In the genomic region with DNA sequence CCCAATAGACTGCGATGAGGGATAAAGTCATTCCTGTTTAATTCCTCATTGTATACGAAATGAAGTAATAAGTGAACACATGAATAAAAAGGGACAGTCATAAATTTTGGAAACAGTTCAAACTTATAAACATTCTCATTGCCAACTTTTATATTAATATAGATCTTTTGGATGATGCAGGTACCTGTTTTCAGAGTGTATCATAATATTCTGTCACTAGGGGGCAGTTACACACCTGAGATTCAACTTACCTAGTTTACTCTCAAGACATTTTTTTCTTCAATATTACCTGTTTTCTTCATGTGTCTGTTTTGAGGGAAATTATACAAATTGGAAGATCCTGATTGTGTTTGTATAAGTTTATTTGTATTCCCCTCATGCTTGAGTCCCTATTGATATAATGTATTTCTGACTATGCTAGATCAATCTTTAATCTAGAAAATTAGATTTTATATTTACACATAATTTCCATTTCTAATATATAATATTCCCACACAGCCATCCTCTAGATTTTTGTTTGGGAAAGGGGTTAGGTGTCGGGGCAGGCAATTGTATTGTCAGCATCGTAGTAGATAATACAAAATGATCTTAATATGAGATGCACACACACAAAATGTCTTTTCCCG, we compare ENCODE assay signal across 8 cellular contexts. TPM values are rescaled to one million over a fixed set of nuclear protein-coding genes. Genes with fewer than 3 reads are reported as not detected.
DNase-seq lines count a peak whose midpoint lies in the region; ATAC-seq and TF ChIP-seq lines count a peak whose summit lies in the region.

No MANE protein-coding gene starts in this region.

- intact Hi-C loops in esophagus squamous epithelium (cut with DNase I), result loop anchor here (10.0 kb wide), 1 partner anchor 787 kb away; no protein-coding TSS in a partner anchor
- intact Hi-C loops in testis (cut with DNase I; ENCODE audit: low total_unique reads), result no loop called here

- H3K36me3 ChIP-seq in esophagus squamous epithelium, result peaks cover 0 to 22% (median 0%) of the 10 kb centered on the region in 3 donors
- no peaks in the 10 kb centered on the region for H3K36me3 ChIP-seq in testis (ENCODE audit: low read depth, missing control alignments)

- H3K4me1 ChIP-seq in esophagus squamous epithelium, result peaks cover 0 to 10% (median 0%) of the 10 kb centered on the region in 3 donors
- H3K4me1 ChIP-seq in testis, result peaks cover 24% of the 10 kb centered on the region

- TF ChIP-seq CTCF in esophagus squamous epithelium (IDR thresholded peaks at IDR 0.05) (peak; percentile 16 to 66 (median 42)), testis (IDR thresholded peaks at IDR 0.05) (peak; percentile 23 to 44 (median 27))

- WGBS in esophagus squamous epithelium, 2 donors, result 55 to 59% methylated on average over 5 of the region's 5 CpGs
- 44 to 52% methylated on average over 5 of the region's 5 CpGs for WGBS in testis, 2 donors

- no peaks in the 10 kb centered on the region for H3K9me3 ChIP-seq in esophagus squamous epithelium
- H3K9me3 ChIP-seq in testis, result no peaks in the 10 kb centered on the region

- H3K27me3 ChIP-seq in esophagus squamous epithelium, result no peaks in the 10 kb centered on the region
- no peaks in the 10 kb centered on the region for H3K27me3 ChIP-seq in testis

- H3K4me3 ChIP-seq in esophagus squamous epithelium, result no peak overlapping the region
- no peak overlapping the region for H3K4me3 ChIP-seq in testis

- TF ChIP-seq POLR2A in esophagus squamous epithelium (IDR thresholded peaks at IDR 0.05) (no peak), testis (IDR thresholded peaks at IDR 0.05) (no peak)

- H3K27ac ChIP-seq in esophagus squamous epithelium (no peak overlapping the region), testis (peak overlapping the region in 1 of 2 donors; percentile 7)

- no peak for ATAC-seq in HG02852 (IDR thresholded peaks at IDR 0.05; ENCODE audit: unreplicated experiment)
- ATAC-seq in HG03460 (IDR thresholded peaks at IDR 0.05; ENCODE audit: unreplicated experiment), result no peak

- peak; percentile 28 for DNase-seq in NCI-H510A treated with DMSO at 0.1 percent for 48 hours (lab: John Stamatoyannopoulos, UW)
- no peak for DNase-seq in NCI-H510A (lab: John Stamatoyannopoulos, UW)
- peak; percentile 9 for DNase-seq in NCI-H748 (lab: John Stamatoyannopoulos, UW; ENCODE audit: unreplicated experiment)
- no peak for DNase-seq in esophagus squamous epithelium (lab: John Stamatoyannopoulos, UW)
- DNase-seq in testis, result no peak
- DNase-seq in nucleus accumbens (lab: John Stamatoyannopoulos, UW), result no peak

RNA-seq across cellular contexts. Expression of a gene that starts 18.3 kb away (rescaled TPM):
- 10 to 100 TPM; 13.7 to 22.2 (median 17.5) TPM for total RNA-seq in esophagus squamous epithelium
- total RNA-seq in testis, result 10 to 100 TPM; 12.9 to 13.9 TPM
- polyA plus RNA-seq in testis (ENCODE audit: insufficient read depth, low read depth, low replicate concordance), result 13.1 TPM

Comparison
In these comparisons a context has a peak if more than half of its experiments do, and no peak if none do; other contexts are left out.
1. DNase-seq: peak in NCI-H510A treated with DMSO at 0.1 percent for 48 hours (single experiment) and NCI-H748 (single experiment); none in NCI-H510A (single experiment), esophagus squamous epithelium (single experiment), testis (single experiment) and nucleus accumbens (0 of 56).